8 cellular contexts compared by ENCODE assay signal in genomic region chr11:64865286-64866172, GRCh38. TPM values are rescaled to one million over a fixed set of nuclear protein-coding genes. Genes with fewer than 3 reads are reported as not detected.
DNase-seq lines count a peak whose midpoint lies in the region; ATAC-seq and TF ChIP-seq lines count a peak whose summit lies in the region.

No MANE protein-coding gene starts in this region.

- H3K56ac ChIP-seq in mesendoderm (ENCODE audit: low read length) = no peak overlapping the region

- no peak overlapping the region for H2BK5ac ChIP-seq in mesendoderm (ENCODE audit: low read length)

- H3K79me2 ChIP-seq in mesendoderm (ENCODE audit: control insufficient read depth, insufficient read depth, low read length) = no peaks in the 10 kb centered on the region

- H3K27me3 ChIP-seq in HL-60 (ENCODE audit: insufficient read depth, poor library complexity, severe bottlenecking) = no peaks in the 10 kb centered on the region
- no peaks in the 10 kb centered on the region for H3K27me3 ChIP-seq in adrenal gland
- H3K27me3 ChIP-seq in mesendoderm (ENCODE audit: insufficient read depth, low read length, poor library complexity) = no peaks in the 10 kb centered on the region

- peak; percentile 35 for ATAC-seq in GM18520 (IDR thresholded peaks at IDR 0.05; ENCODE audit: unreplicated experiment)

- 59 to 62% (median 61%) methylated on average over 15 of the region's 15 CpGs for WGBS in adrenal gland, 4 donors
- WGBS in mesendoderm (ENCODE audit: extremely low coverage, insufficient coverage, low lambda C conversion rate) = no CpG with 5 or more reads among the region's 15 CpGs

- no peak overlapping the region for H3K18ac ChIP-seq in mesendoderm (ENCODE audit: low read length)

- H3K9me3 ChIP-seq in adrenal gland (replicated peaks in 1 of 3) = no peaks in the 10 kb centered on the region

- peaks cover 0 to 5% of the 10 kb centered on the region in 2 donors for H3K36me3 ChIP-seq in adrenal gland (replicated peaks in 1 of 2)
- H3K36me3 ChIP-seq in mesendoderm (ENCODE audit: control insufficient read depth, insufficient read depth, low read length) = no peaks in the 10 kb centered on the region

- peak overlapping the region; percentile 45 for H3K23ac ChIP-seq in mesendoderm (ENCODE audit: low read length)

- no peak overlapping the region for H3K4me2 ChIP-seq in mesendoderm (ENCODE audit: low read length)

- H3K4me1 ChIP-seq in adrenal gland (replicated peaks in 1 of 2) (peaks cover 37 to 63% of the 10 kb centered on the region in 2 donors), mesendoderm (ENCODE audit: control insufficient read depth, low read depth, low read length) (no peaks in the 10 kb centered on the region)

- intact Hi-C loops in adrenal gland (cut with DNase I) = no loop called here
- intact Hi-C loops in posterior vena cava (cut with DNase I) = no loop called here

- H2AK5ac ChIP-seq in mesendoderm (ENCODE audit: low read length) = no peak overlapping the region

- H3K27ac ChIP-seq in HL-60 (replicated peaks) = 0 out of 2 replicates have a peak overlapping the region, but pooled peaks have one; percentile 1
- peak overlapping the region in 4 of 5 donors; percentile 51 to 88 (median 80) for H3K27ac ChIP-seq in adrenal gland
- H3K27ac ChIP-seq in mesendoderm (ENCODE audit: low read depth, low read length) = no peak overlapping the region

- TF ChIP-seq CTCF in HL-60 (IDR thresholded peaks at IDR 0.05; ENCODE audit: insufficient read depth, low read length) (no peak), adrenal gland (IDR thresholded peaks at IDR 0.05) (no peak)

- no peak overlapping the region for H4K8ac ChIP-seq in mesendoderm (ENCODE audit: low read depth, low read length)

- no peak overlapping the region for H2BK120ac ChIP-seq in mesendoderm (ENCODE audit: low read depth, low read length)

- DNase-seq in HL-60 (ENCODE audit: low read depth in 1 of 2, low spot score in 1 of 2) (no peak), adrenal gland (peak in 1 of 7 donors; percentile 60), mesendoderm (no peak), NCI-H345 (lab: John Stamatoyannopoulos, UW) (no peak), posterior vena cava (ENCODE audit: low spot score) (no peak), GM19238 (ENCODE audit: insufficient read length, low spot score) (no peak), OCI-M1 (lab: John Stamatoyannopoulos, UW) (no peak)

- no peak overlapping the region for H3K4ac ChIP-seq in mesendoderm (ENCODE audit: low read depth, low read length)

- no peak overlapping the region for H4K5ac ChIP-seq in mesendoderm (ENCODE audit: low read length)

- no peak overlapping the region for H2BK15ac ChIP-seq in mesendoderm (replicated peaks; ENCODE audit: low read depth)

- no peak overlapping the region for H3K4me3 ChIP-seq in HL-60 (replicated peaks; ENCODE audit: insufficient read depth, low read length)
- H3K4me3 ChIP-seq in adrenal gland = no peak overlapping the region
- no peak overlapping the region for H3K4me3 ChIP-seq in mesendoderm (ENCODE audit: low read length)

- peaks cover 9% of the 10 kb centered on the region for H3K79me1 ChIP-seq in mesendoderm (ENCODE audit: low read length)

- TF ChIP-seq POLR2A in adrenal gland (IDR thresholded peaks at IDR 0.05) = no peak

- no peak overlapping the region for H3K9ac ChIP-seq in mesendoderm (ENCODE audit: low read length)

RNA-seq across cellular contexts. Expression of gene EHD1, which starts 12.9 kb away (rescaled TPM):
- total RNA-seq in adrenal gland = 100 to 1,000 TPM in 1 of 8 donors, 10 to 100 TPM in 7; 38.5 to 107 (median 57.1) TPM
- polyA plus RNA-seq in adrenal gland = 10 to 100 TPM; 14.3 to 50.4 (median 20.0) TPM
- polyA plus RNA-seq in mesendoderm (2013, experiment 1 of 2) = 21.1 TPM
- 21.9 TPM for polyA plus RNA-seq in mesendoderm (2013, experiment 2 of 2)
- 100 to 1,000 TPM; 135 to 164 TPM for total RNA-seq in posterior vena cava

RNA-seq across cellular contexts. Expression of gene CDC42BPG, which starts 21.1 kb away (rescaled TPM):
- 10 to 100 TPM in 2 of 8 donors, 1 to 10 TPM in 6; 4.9 to 12.9 (median 9.1) TPM for total RNA-seq in adrenal gland
- 1 to 10 TPM; 3.3 to 7.4 (median 4.9) TPM for polyA plus RNA-seq in adrenal gland
- 3.2 TPM for polyA plus RNA-seq in mesendoderm (2013, experiment 1 of 2)
- polyA plus RNA-seq in mesendoderm (2013, experiment 2 of 2) = 3.4 TPM
- under 1 TPM; 0.37 to 0.38 TPM for total RNA-seq in posterior vena cava

RNA-seq across cellular contexts. Expression of gene ATG2A, which starts 51.5 kb away (rescaled TPM):
- total RNA-seq in adrenal gland (10 to 100 TPM; 27.2 to 43.5 (median 34.3) TPM), posterior vena cava (10 to 100 TPM; 12.3 to 14.9 TPM)
- polyA plus RNA-seq in adrenal gland = 10 to 100 TPM in 2 of 3 donors, 1 to 10 TPM in 1; 3.6 to 43.3 (median 32.4) TPM
- 5.1 TPM for polyA plus RNA-seq in mesendoderm (2013, experiment 1 of 2)
- polyA plus RNA-seq in mesendoderm (2013, experiment 2 of 2) = 5.4 TPM

RNA-seq across cellular contexts. Expression of gene MEN1, which starts 55.2 kb away (rescaled TPM):
- total RNA-seq in adrenal gland (10 to 100 TPM; 19.7 to 50.6 (median 30.3) TPM), posterior vena cava (1 to 10 TPM; 9.2 to 9.4 TPM)
- 10 to 100 TPM; 21.4 to 32.8 (median 29.1) TPM for polyA plus RNA-seq in adrenal gland
- 46.1 TPM for polyA plus RNA-seq in mesendoderm (2013, experiment 1 of 2)
- polyA plus RNA-seq in mesendoderm (2013, experiment 2 of 2) = 44.6 TPM

RNA-seq across cellular contexts. Expression of gene PPP2R5B, which starts 59.0 kb away (rescaled TPM):
- total RNA-seq in adrenal gland = 10 to 100 TPM; 11.4 to 26.6 (median 21.2) TPM
- polyA plus RNA-seq in adrenal gland = 10 to 100 TPM; 10.7 to 51.3 (median 25.6) TPM
- 2.4 TPM for polyA plus RNA-seq in mesendoderm (2013, experiment 1 of 2)
- 3.2 TPM for polyA plus RNA-seq in mesendoderm (2013, experiment 2 of 2)
- total RNA-seq in posterior vena cava = 10 to 100 TPM; 17.5 to 30.7 TPM

Comparison
In these comparisons a context has a peak if more than half of its experiments do, and no peak if none do; other contexts are left out.
1. RNA of gene CDC42BPG, which starts 21.1 kb away (total RNA-seq): 4.9 to 12.9 TPM in adrenal gland; 0.37 to 0.38 TPM in posterior vena cava; every median in the first group is over 4 times any median in the second.